In the genomic region with DNA sequence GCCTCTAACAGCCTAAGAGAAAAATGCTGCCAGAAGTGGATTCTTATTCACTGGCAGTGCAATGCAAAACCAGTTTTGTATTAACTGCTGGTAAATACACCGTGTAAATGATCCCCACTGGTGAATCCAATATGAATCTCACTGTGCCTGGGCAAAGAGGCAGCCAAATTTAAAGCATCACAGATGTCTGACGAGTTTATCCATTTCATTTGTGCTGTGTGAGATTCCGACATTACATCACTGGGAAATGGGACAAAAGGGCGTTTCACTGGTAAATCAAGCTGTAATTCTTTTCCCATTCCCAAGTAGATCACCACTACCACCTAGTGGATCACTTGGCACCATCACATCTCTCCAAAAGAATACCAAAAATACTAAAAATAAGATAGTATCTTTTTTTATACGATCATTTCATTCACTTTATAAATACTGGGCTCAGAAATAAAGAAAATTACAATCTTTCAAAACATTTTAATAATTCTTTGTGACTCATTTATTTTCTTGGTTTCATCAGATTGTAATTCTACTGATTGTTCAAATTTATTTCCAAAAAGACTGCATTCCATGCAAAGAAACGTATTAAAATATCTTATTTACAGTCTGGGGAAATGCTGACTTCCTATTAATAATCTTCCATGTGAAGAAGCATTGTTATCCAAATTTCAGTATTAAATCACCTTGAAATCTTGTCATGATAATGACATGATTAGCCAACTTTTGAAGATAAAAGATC, we compare ENCODE assay signal across 8 cellular contexts.
DNase-seq lines count a peak whose midpoint lies in the region; ATAC-seq, FAIRE-seq and TF ChIP-seq lines count a peak whose summit lies in the region.

No MANE protein-coding gene starts in this region.

- FAIRE-seq in GM12878 (lab: Jason Lieb, UNC): no peak

- in situ Hi-C loops in GM12878 (cut with MboI): no loop called here

- TF ChIP-seq CTCF in AG09309 (IDR thresholded peaks at IDR 0.05; ENCODE audit: control insufficient read depth, insufficient read depth, low read depth, low read length, missing control alignments) (peak; percentile 75), GM12878 (IDR thresholded peaks at IDR 0.05 in 2 of 3, conservative IDR thresholded peaks at IDR 0.05 in 1 of 3; ENCODE audit: control insufficient read depth in 2 of 3, extremely low read depth in 1 of 3, insufficient read depth in 1 of 3, low read depth in 3 of 3, low read length in 3 of 3) (peak in 2 of 3 experiments; percentile 15 to 25; a peak in 1 of 6 replicates)

- CTCF ChIA-PET in GM12878 (lab: Yijun Ruan, JAX): no interaction called here

- POLR2A ChIA-PET in GM12878 (lab: Charles Lee): no interaction called here

- no peaks in the 10 kb centered on the region for H3K4me1 ChIP-seq in GM12878 (ENCODE audit: control insufficient read depth, insufficient read depth, low read length)

- DNase-seq in AG09309 (ENCODE audit: low read depth) (peak; percentile 16), HuH-7 (ENCODE audit: low spot score) (peak; percentile 9), GM12878 (ENCODE audit: low read depth, low spot score) (no peak), left kidney (ENCODE audit: low read depth, low spot score) (peak; percentile 70), HuH-7.5 (ENCODE audit: low spot score) (no peak)

- no TSS peak for BruUV-seq in GM12878 (replicated peaks; lab: Mats Ljungman, UMichigan)

- intact Hi-C loops in GM12878 (cut with micrococcal nuclease; ENCODE audit: unreplicated experiment): no loop called here

- RAD21 ChIA-PET in GM12878 (lab: Charles Lee; ENCODE audit: unreplicated experiment): no interaction called here

- no peak overlapping the region for H3K4me2 ChIP-seq in GM12878 (ENCODE audit: control insufficient read depth, insufficient read depth)

- TF ChIP-seq EP300 in GM12878 (IDR thresholded peaks at IDR 0.05; ENCODE audit: borderline replicate concordance in 1 of 2, control insufficient read depth in 1 of 2, low read depth in 2 of 2, low read length in 2 of 2): no peak

- TF ChIP-seq POLR2A in GM12878 (IDR thresholded peaks at IDR 0.05; ENCODE audit: low read depth, low read length): no peak

- H3K27ac ChIP-seq in GM12878 (ENCODE audit: control insufficient read depth, insufficient read depth): no peak overlapping the region

- H3K79me2 ChIP-seq in GM12878 (ENCODE audit: control insufficient read depth, insufficient read depth, low read length): no peaks in the 10 kb centered on the region

- no peak for TF ChIP-seq RAD21 in GM12878 (IDR thresholded peaks at IDR 0.05; ENCODE audit: insufficient read depth, low read depth, low read length)

- ATAC-seq in GM12878 (no peak), HG03196 (IDR thresholded peaks at IDR 0.05; ENCODE audit: unreplicated experiment) (no peak), GM19351 (IDR thresholded peaks at IDR 0.05; ENCODE audit: unreplicated experiment) (no peak)
- ATAC-seq in activated CD4-positive, CD25-positive, alpha-beta regulatory T cell treated with anti-CD3 and anti-CD28 coated beads, Interleukin-2, amount 50 U/mL, for 24 hours: no peak

- H3K9me3 ChIP-seq in GM12878 (replicated peaks; ENCODE audit: control insufficient read depth, insufficient read depth, low read length): no peaks in the 10 kb centered on the region

- no peak overlapping the region for H3K9ac ChIP-seq in GM12878 (ENCODE audit: control insufficient read depth, insufficient read depth, low read length)

- no peak overlapping the region for H2AFZ ChIP-seq in GM12878 (ENCODE audit: control insufficient read depth, low read depth, low read length)

- no peaks in the 10 kb centered on the region for H4K20me1 ChIP-seq in GM12878 (ENCODE audit: control insufficient read depth, insufficient read depth)

- SMC1A ChIA-PET in GM12878 (lab: Charles Lee; ENCODE audit: uncharacterized antibody, unreplicated experiment): no interaction called here

- H3K4me3 ChIP-seq in AG09309 (ENCODE audit: control insufficient read depth, low read depth, low read length) (no peak overlapping the region), GM12878 (no peak overlapping the region)

- no peaks in the 10 kb centered on the region for H3K27me3 ChIP-seq in GM12878 (replicated peaks in 1 of 2; ENCODE audit: control insufficient read depth in 2 of 2, insufficient read depth in 2 of 2, low read length in 1 of 2)

- 8% methylated on average over 6 of the region's 6 CpGs for WGBS in GM12878 (ENCODE audit: insufficient coverage, insufficient replicate concordance, low lambda C conversion rate, missing lambda C conversion rate)

- no peaks in the 10 kb centered on the region for H3K36me3 ChIP-seq in GM12878 (ENCODE audit: control insufficient read depth in 2 of 2, insufficient read depth in 2 of 2, low read length in 1 of 2)

TF ChIP-seq in GM12878, 131 proteins besides CTCF, POLR2A, EP300 and RAD21:
- no peak for TF ChIP-seq TBL1XR1 (IDR thresholded peaks at IDR 0.05; ENCODE audit: low read depth, low read length)

Comparison
In these comparisons a context has a peak if more than half of its experiments do, and no peak if none do; other contexts are left out.
1. DNase-seq: peak in AG09309 (single experiment), HuH-7 (single experiment) and left kidney (single experiment); none in GM12878 (single experiment) and HuH-7.5 (single experiment).